In the genomic region with DNA sequence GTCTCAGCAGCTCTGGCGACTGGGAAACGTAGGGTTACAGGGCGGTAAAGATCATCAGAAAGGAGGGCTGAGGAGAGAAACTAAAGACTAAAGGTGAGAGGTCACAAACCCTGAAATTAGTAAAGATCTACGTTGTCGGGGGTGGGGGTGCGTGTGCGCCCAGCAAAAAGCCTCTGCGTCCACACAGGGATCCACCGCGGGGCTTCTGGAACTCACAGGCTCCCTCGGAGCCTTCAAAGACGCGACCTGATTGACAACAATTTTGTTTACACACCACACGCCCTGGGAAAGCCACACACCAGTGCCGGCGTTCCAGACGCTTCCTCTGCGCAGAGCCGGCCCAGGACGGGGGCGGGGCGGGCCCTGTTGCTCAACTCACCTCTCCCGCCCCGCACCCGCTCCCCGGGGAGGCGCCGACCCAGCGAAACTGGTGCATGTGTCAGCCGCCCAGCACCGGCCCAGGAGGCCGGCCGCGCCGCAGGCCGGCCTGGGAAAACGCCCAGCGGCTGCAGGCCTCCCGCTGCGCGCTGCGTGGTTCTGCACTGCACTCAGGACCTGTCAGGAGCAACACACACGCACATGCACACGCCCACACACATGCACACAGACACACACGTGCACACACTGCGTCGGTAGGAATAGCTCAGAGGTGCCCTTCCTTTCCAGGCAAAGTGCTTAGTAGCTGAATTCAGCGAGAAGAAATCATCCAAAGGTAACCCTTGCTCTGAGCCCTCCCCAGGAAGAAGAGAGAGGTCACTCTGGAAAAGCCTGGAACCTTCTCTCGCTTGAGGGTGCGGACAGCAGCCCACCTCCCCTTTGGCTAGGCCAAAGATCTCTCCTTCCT, we compare ENCODE assay signal across 8 cellular contexts. TPM values are rescaled to one million over a fixed set of nuclear protein-coding genes. Genes with fewer than 3 reads are reported as not detected.
DNase-seq lines count a peak whose midpoint lies in the region; ATAC-seq, FAIRE-seq and TF ChIP-seq lines count a peak whose summit lies in the region.

No MANE protein-coding gene starts in this region.

- H3K4me3 ChIP-seq in AG10803 (ENCODE audit: low read length) (peak overlapping the region; percentile 53), left ventricle myocardium inferior (peak overlapping the region; percentile 60)

- TF ChIP-seq CTCF in AG10803 (conservative IDR thresholded peaks at IDR 0.05; ENCODE audit: low read length): no peak
- no peak for TF ChIP-seq CTCF in left ventricle myocardium inferior (IDR thresholded peaks at IDR 0.05; ENCODE audit: borderline replicate concordance)

- intact Hi-C loops in left ventricle myocardium inferior (cut with micrococcal nuclease): no loop called here

- H3K9me3 ChIP-seq in left ventricle myocardium inferior (replicated peaks): no peaks in the 10 kb centered on the region

- 6 to 7% (median 7%) methylated on average over 48 to 50 of the region's 50 CpGs for WGBS in adipose tissue, 3 donors

- H3K36me3 ChIP-seq in left ventricle myocardium inferior: no peaks in the 10 kb centered on the region

- peak; percentile 93 for DNase-seq in AG10803 (ENCODE audit: low read depth)
- DNase-seq in SKM-1 treated with dmso at 0.1 percent for 144 hours (lab: John Stamatoyannopoulos, UW; ENCODE audit: unreplicated experiment): peak; percentile 81
- DNase-seq in left ventricle myocardium inferior: peak; percentile 98
- DNase-seq in renal cortical epithelial cell (ENCODE audit: low read depth): peak; percentile 87
- peak; percentile 88 for DNase-seq in urothelium cell line (ENCODE audit: low spot score)

- H3K27ac ChIP-seq in adipose tissue (ENCODE audit: low read depth, low read length): peak overlapping the region; percentile 9
- H3K27ac ChIP-seq in left ventricle myocardium inferior (replicated peaks): peak overlapping the region; percentile 96

- H3K4me1 ChIP-seq in left ventricle myocardium inferior: peaks cover 26% of the 10 kb centered on the region

- FAIRE-seq in urothelium cell line (lab: Jason Lieb, UNC): peak; percentile 30

- ATAC-seq in GM19043 (IDR thresholded peaks at IDR 0.05; ENCODE audit: low read depth, unreplicated experiment) (peak; percentile 80), HG03342 (IDR thresholded peaks at IDR 0.05; ENCODE audit: unreplicated experiment) (peak; percentile 83)

- no peaks in the 10 kb centered on the region for H3K27me3 ChIP-seq in left ventricle myocardium inferior (ENCODE audit: low read depth)

RNA-seq across cellular contexts. Expression of a gene that starts 57.2 kb away (rescaled TPM):
- 10 to 100 TPM; 14.0 to 29.2 (median 21.9) TPM for polyA plus RNA-seq in adipose tissue
- total RNA-seq in left ventricle myocardium inferior (43.4 TPM), renal cortical epithelial cell (16.7 and 75.8 TPM in 2 replicates)

Comparison
In these comparisons a context has a peak if more than half of its experiments do, and no peak if none do; other contexts are left out.
1. Peak in every context shown above with its lines: DNase-seq, ATAC-seq, H3K4me3 ChIP-seq and H3K27ac ChIP-seq.